Comparison of ENCODE assay signal across 31 cellular contexts in the genomic region with DNA sequence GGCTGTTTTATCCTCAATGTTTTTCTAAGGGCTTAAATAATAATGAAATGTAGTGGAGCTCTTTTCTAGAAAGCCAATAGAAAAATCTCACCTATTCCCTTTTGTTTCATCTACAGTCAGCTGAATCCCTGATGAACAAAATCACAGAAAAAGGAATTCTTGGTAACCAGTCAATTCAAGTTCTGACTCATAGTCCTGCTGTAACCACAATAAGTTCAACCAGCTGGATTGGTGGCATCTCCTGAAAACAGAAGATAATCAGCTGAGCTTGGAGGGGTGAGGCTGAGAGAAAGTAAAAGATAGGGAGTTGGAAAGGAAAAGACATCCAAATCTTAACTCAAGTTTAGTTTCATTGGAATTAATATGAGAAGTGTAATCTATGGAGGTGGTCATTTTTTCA.
"Had no signal": no experiment of that assay in that cellular context is flagged by ENCODE, and none has a peak within 500 bp of the region (broad histone marks: within the 10 kb centered on the region; RNA-seq: fewer than 3 reads in every experiment).

No MANE protein-coding gene starts in this region.

- H3K27me3 Mint-ChIP-seq: activated CD8-positive, alpha-beta memory T cell treated with anti-CD3 and anti-CD28 coated beads, Interleukin-2, amount 10 ng/mL, durations not matched to agents 7 days and 5 days; activated naive CD4-positive, alpha-beta T cell treated with anti-CD3 and anti-CD28 coated beads, Interleukin-2, amount 50 U/mL, for 24 hours; activated T-cell treated with anti-CD3 and anti-CD28 coated beads, Interleukin-2, amount 50 U/mL, for 24 hours had no signal

- H3K4me2 ChIP-seq: KMS-11 had no signal

- H3K4me1 ChIP-seq: Peyer's patch had no signal

- H3K4me3 ChIP-seq: MG63, Peyer's patch, SJSA1 had no signal

- H3K27me3 ChIP-seq: MG63, Peyer's patch, SJSA1 had no signal

- H3K9ac ChIP-seq: KMS-11 had no signal

- H3K9me3 Mint-ChIP-seq: activated naive CD4-positive, alpha-beta T cell treated with anti-CD3 and anti-CD28 coated beads, Interleukin-2, amount 50 U/mL, for 24 hours; activated T-cell treated with anti-CD3 and anti-CD28 coated beads, Interleukin-2, amount 50 U/mL, for 24 hours; WTC11 had no signal

- H3K9me3 ChIP-seq: MG63, Peyer's patch, SJSA1 had no signal

- H3K4me1 Mint-ChIP-seq: activated CD8-positive, alpha-beta memory T cell treated with anti-CD3 and anti-CD28 coated beads, Interleukin-2, amount 10 ng/mL, durations not matched to agents 7 days and 5 days; activated naive CD4-positive, alpha-beta T cell treated with anti-CD3 and anti-CD28 coated beads, Interleukin-2, amount 50 U/mL, for 24 hours had no signal

- H3K27ac ChIP-seq: KMS-11, Peyer's patch, SJSA1 had no signal

- DNase-seq: activated CD4-positive, alpha-beta T cell treated with anti-CD3 and anti-CD28 coated beads for 48 hours; activated CD4-positive, alpha-beta T cell treated with anti-CD3 and anti-CD28 coated beads, Interleukin-2, amount 50 U/mL, for 48 hours; activated CD4-positive, CD25-positive, alpha-beta regulatory T cell treated with anti-CD3 and anti-CD28 coated beads, Interleukin-2, amount 50 U/mL, for 72 hours; activated CD8-positive, alpha-beta memory T cell treated with anti-CD3 and anti-CD28 coated beads, Interleukin-2, amount 10 ng/mL, durations not matched to agents 7 days and 5 days; activated effector memory CD4-positive, alpha-beta T cell treated with Interleukin-2 at 50 U/mL for 16 hours; activated naive CD4-positive, alpha-beta T cell; activated T-cell treated with anti-CD3 and anti-CD28 coated beads, Interleukin-2, amount 50 U/mL, for 24 hours; aorta; central memory CD4-positive, alpha-beta T cell; MG63; MV-4-11; NCI-H1092 treated with DMSO at 0.1 percent for 48 hours; NCI-H1417 treated with DMSO at 0.1 percent for 48 hours; NCI-H1694; NCI-H2029; NCI-H2107; NCI-H2171 treated with DMSO at 0.1 percent for 48 hours; NCI-H226; NCI-H510A; NCI-H526 treated with DMSO at 0.1 percent for 48 hours; NCI-H82; NK-92 treated with Interleukin-12 subunit alpha and Interleukin-12 subunit beta, amount 100 ng/mL, for 24 hours; Peyer's patch; SHP77; SW 1271 had no signal

- H3K36me3 Mint-ChIP-seq: activated CD8-positive, alpha-beta memory T cell treated with anti-CD3 and anti-CD28 coated beads, Interleukin-2, amount 10 ng/mL, durations not matched to agents 7 days and 5 days; activated naive CD4-positive, alpha-beta T cell treated with anti-CD3 and anti-CD28 coated beads, Interleukin-2, amount 50 U/mL, for 24 hours; WTC11 had no signal

- H3K4me3 Mint-ChIP-seq: activated CD8-positive, alpha-beta memory T cell treated with anti-CD3 and anti-CD28 coated beads, Interleukin-2, amount 10 ng/mL, durations not matched to agents 7 days and 5 days; activated naive CD4-positive, alpha-beta T cell treated with anti-CD3 and anti-CD28 coated beads, Interleukin-2, amount 50 U/mL, for 24 hours; activated T-cell treated with anti-CD3 and anti-CD28 coated beads, Interleukin-2, amount 50 U/mL, for 24 hours; activated T-helper 1 cell treated with anti-CD3 and anti-CD28 coated beads, Interleukin-12 subunit alpha, Interleukin-12 subunit beta, Interleukin-2, Interleukin-4 antibody, amounts not matched to agents 30 ng/mL and 10 ng/mL and 1 ng/mL, durations not matched to agents 14 hours and 24 hours and 36 hours; WTC11 had no signal

- ATAC-seq: activated CD8-positive, alpha-beta memory T cell treated with anti-CD3 and anti-CD28 coated beads, Interleukin-2, amount 10 ng/mL, durations not matched to agents 7 days and 5 days; SK-N-SH treated with all-trans-retinoic acid at 6 μM for 48 hours; WTC11 had no signal

- H3K27ac Mint-ChIP-seq: activated CD8-positive, alpha-beta memory T cell treated with anti-CD3 and anti-CD28 coated beads, Interleukin-2, amount 10 ng/mL, durations not matched to agents 7 days and 5 days; activated naive CD4-positive, alpha-beta T cell treated with anti-CD3 and anti-CD28 coated beads, Interleukin-2, amount 50 U/mL, for 24 hours; activated T-cell treated with anti-CD3 and anti-CD28 coated beads, Interleukin-2, amount 50 U/mL, for 24 hours; activated T-helper 1 cell treated with anti-CD3 and anti-CD28 coated beads, Interleukin-12 subunit alpha, Interleukin-12 subunit beta, Interleukin-2, Interleukin-4 antibody, amounts not matched to agents 30 ng/mL and 10 ng/mL and 1 ng/mL, durations not matched to agents 14 hours and 24 hours and 36 hours; WTC11 had no signal

- H3K36me3 ChIP-seq: MG63, Peyer's patch, SJSA1 had no signal
